Comparison of ENCODE assay signal across 22 cellular contexts in the genomic region with DNA sequence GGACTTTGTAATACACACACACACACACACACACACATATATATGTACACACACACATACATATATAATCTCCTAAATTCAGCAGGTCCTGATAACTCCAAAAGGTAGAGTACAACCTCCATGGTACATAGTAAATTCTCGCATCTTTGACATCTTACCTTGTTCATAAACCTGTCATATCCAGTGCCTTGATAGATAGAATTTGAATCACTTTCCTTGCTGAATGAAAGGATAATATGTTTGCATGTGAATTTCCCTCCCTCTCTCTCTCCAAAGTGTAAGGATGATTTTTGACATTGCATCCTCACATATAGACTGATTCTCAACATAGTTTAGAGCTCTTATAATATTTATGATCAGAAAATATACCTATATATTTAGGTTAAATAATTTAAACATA.
DNase-seq lines count a peak whose midpoint lies in the region; ATAC-seq and TF ChIP-seq lines count a peak whose summit lies in the region.
"Had no signal": no experiment of that assay in that cellular context is flagged by ENCODE, and none has a peak within 500 bp of the region (broad histone marks: within the 10 kb centered on the region; RNA-seq: fewer than 3 reads in every experiment).

No MANE protein-coding gene starts in this region.

- H3K4me1 ChIP-seq in HEK293 (ENCODE audit: control insufficient read depth, insufficient read depth, low read length), result peaks cover 13% of the 10 kb centered on the region
- no peaks in the 10 kb centered on the region for H3K4me1 ChIP-seq in osteoblast (ENCODE audit: insufficient read depth, low read length)
- H3K4me1 ChIP-seq: BE2C, BLaER1 had no signal

- H2AFZ ChIP-seq in osteoblast (ENCODE audit: low read length), result no peak overlapping the region

- no peaks in the 10 kb centered on the region for H3K27me3 ChIP-seq in osteoblast (ENCODE audit: insufficient read depth, low read length)
- H3K27me3 ChIP-seq: BE2C, BLaER1 had no signal

- ATAC-seq in GM19452 (IDR thresholded peaks at IDR 0.05; ENCODE audit: unreplicated experiment), result no peak
- ATAC-seq in HG03439 (IDR thresholded peaks at IDR 0.05; ENCODE audit: unreplicated experiment), result no peak
- ATAC-seq: GM12878 had no signal

- no peaks in the 10 kb centered on the region for H3K9me3 ChIP-seq in HEK293 (ENCODE audit: control insufficient read depth, insufficient read depth, low read depth, low read length)
- no peaks in the 10 kb centered on the region for H3K9me3 ChIP-seq in osteoblast (ENCODE audit: low read depth, low read length)
- H3K9me3 ChIP-seq: BE2C, BLaER1 had no signal

- no peak overlapping the region for H3K27ac ChIP-seq in HEK293 (ENCODE audit: extremely low read depth, low read depth, low read length)
- H3K27ac ChIP-seq in osteoblast (ENCODE audit: low read depth, low read length), result no peak overlapping the region
- H3K27ac ChIP-seq: BLaER1 had no signal

- H3K36me3 ChIP-seq in HEK293 (ENCODE audit: control insufficient read depth in 2 of 2, insufficient read depth in 1 of 2, low read length in 2 of 2) (no peaks in the 10 kb centered on the region), osteoblast (ENCODE audit: insufficient read depth, low read length) (no peaks in the 10 kb centered on the region)
- H3K36me3 ChIP-seq: BE2C, BLaER1 had no signal

- no peaks in the 10 kb centered on the region for H3K79me2 ChIP-seq in osteoblast (ENCODE audit: insufficient read depth, low read length)

- DNase-seq in HEK293T (ENCODE audit: extremely low spot score), result no peak
- DNase-seq in osteoblast (ENCODE audit: insufficient read length, low spot score, missing footprints), result peak; percentile 3
- DNase-seq: 8988T; ACHN; BE2C; C1 segment of cervical spinal cord; CD4-positive, alpha-beta memory T cell; CD4-positive, CD25-positive, alpha-beta regulatory T cell; CD8-positive, alpha-beta memory T cell; COR-L47; DMS 273 treated with DMSO at 0.1 percent for 48 hours; DMS153; DMS53; DMS79; DND-41; EL; GDM1 had no signal

- no peaks in the 10 kb centered on the region for H4K20me1 ChIP-seq in osteoblast (ENCODE audit: insufficient read depth, low read length)
- H4K20me1 ChIP-seq: BLaER1 had no signal

- POLR2A ChIA-PET in HEK293 (lab: Yijun Ruan, JAX) (no interaction called here), HEK293T (lab: Yijun Ruan, JAX) (no interaction called here)

- CTCF ChIA-PET in HEK293 (lab: Yijun Ruan, JAX), result interaction anchor here (1.3 kb wide), 1 partner anchor 9 kb away, joined by 3 read pairs; no protein-coding TSS in a partner anchor
- CTCF ChIA-PET in HEK293T (lab: Yijun Ruan, JAX), result no interaction called here

- no peak overlapping the region for H3K4me2 ChIP-seq in osteoblast (ENCODE audit: insufficient read depth, low read length)
- H3K4me2 ChIP-seq: BLaER1 had no signal

- no peak for TF ChIP-seq CTCF in HEK293 (tag by site-specific recombination; IDR thresholded peaks at IDR 0.05)
- no peak for TF ChIP-seq CTCF in osteoblast (IDR thresholded peaks at IDR 0.05; ENCODE audit: extremely low read depth, low read depth, low read length)

- H3K4me3 ChIP-seq in HEK293 (ENCODE audit: low read depth, low read length) (no peak overlapping the region), osteoblast (ENCODE audit: insufficient read depth, low read length) (no peak overlapping the region)
- H3K4me3 ChIP-seq: BLaER1, GM12878 had no signal

TF ChIP-seq in HEK293, 187 proteins besides CTCF, POLR2A, EP300 and RAD21:
- TF ChIP-seq ZFHX2 (tag by site-specific recombination; conservative IDR thresholded peaks at IDR 0.05) (no peak), ZNF391 (tag by site-specific recombination; IDR thresholded peaks at IDR 0.05; ENCODE audit: borderline replicate concordance, low read depth) (no peak), PRDM1 (tag by site-specific recombination; IDR thresholded peaks at IDR 0.05) (0 out of 2 replicates have a peak, but pooled peaks have one; percentile 31), ZNF777 (tag by site-specific recombination; IDR thresholded peaks at IDR 0.05; ENCODE audit: borderline replicate concordance) (no peak), ZNF121 (tag by site-specific recombination; IDR thresholded peaks at IDR 0.05) (no peak)
- TF ChIP-seq, protein P1, sequence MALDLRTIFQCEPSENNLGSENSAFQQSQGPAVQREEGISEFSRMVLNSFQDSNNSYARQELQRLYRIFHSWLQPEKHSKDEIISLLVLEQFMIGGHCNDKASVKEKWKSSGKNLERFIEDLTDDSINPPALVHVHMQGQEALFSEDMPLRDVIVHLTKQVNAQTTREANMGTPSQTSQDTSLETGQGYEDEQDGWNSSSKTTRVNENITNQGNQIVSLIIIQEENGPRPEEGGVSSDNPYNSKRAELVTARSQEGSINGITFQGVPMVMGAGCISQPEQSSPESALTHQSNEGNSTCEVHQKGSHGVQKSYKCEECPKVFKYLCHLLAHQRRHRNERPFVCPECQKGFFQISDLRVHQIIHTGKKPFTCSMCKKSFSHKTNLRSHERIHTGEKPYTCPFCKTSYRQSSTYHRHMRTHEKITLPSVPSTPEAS (tag by site-specific recombination; IDR thresholded peaks at IDR 0.05), result peak; percentile 42; the same call in 1 of the 2 replicates

TF ChIP-seq in HEK293T, 16 proteins besides CTCF, POLR2A, EP300 and RAD21:
- TF ChIP-seq FOXA1 (IDR thresholded peaks at IDR 0.05), result no peak
- TF ChIP-seq, protein P2, sequence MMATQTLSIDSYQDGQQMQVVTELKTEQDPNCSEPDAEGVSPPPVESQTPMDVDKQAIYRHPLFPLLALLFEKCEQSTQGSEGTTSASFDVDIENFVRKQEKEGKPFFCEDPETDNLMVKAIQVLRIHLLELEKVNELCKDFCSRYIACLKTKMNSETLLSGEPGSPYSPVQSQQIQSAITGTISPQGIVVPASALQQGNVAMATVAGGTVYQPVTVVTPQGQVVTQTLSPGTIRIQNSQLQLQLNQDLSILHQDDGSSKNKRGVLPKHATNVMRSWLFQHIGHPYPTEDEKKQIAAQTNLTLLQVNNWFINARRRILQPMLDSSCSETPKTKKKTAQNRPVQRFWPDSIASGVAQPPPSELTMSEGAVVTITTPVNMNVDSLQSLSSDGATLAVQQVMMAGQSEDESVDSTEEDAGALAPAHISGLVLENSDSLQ (IDR thresholded peaks at IDR 0.05), result peak; percentile 57
